ENCODE assay signal across 1 cellular context in genomic region chr19:38663156-38663651, GRCh38.
TF ChIP-seq lines count a peak whose summit lies in the region.

No MANE protein-coding gene starts in this region.

TF ChIP-seq in K562, 482 proteins besides CTCF, POLR2A, EP300 and RAD21:
- no peak for TF ChIP-seq HDGF (IDR thresholded peaks at IDR 0.05)
- TF ChIP-seq FOXM1 (IDR thresholded peaks at IDR 0.05; ENCODE audit: low read depth) = no peak
- 0 out of 2 replicates have a peak, but pooled peaks have one; percentile 20 for TF ChIP-seq FOXM1 (CRISPR knock-in tag; IDR thresholded peaks at IDR 0.05; ENCODE audit: low read depth)
